In genomic region chr20:50254466-50255079, GRCh38 we compare ENCODE assay signal across 20 cellular contexts.
DNase-seq lines count a peak whose midpoint lies in the region; ATAC-seq, FAIRE-seq and TF ChIP-seq lines count a peak whose summit lies in the region.
"Had no signal": no experiment of that assay in that cellular context is flagged by ENCODE, and none has a peak within 500 bp of the region (broad histone marks: within the 10 kb centered on the region; RNA-seq: fewer than 3 reads in every experiment).

No MANE protein-coding gene starts in this region.

- in situ Hi-C loops in IMR-90 (cut with MboI; ENCODE audit: low sequenced_read_pairs) (no loop called here), GM12878 (cut with MboI) (no loop called here), GM13976 (cut with MboI; ENCODE audit: low sequenced_read_pairs, unreplicated experiment) (no loop called here)

- TF ChIP-seq CTCF in HEK293 (tag by site-specific recombination; IDR thresholded peaks at IDR 0.05) (no peak), IMR-90 (conservative IDR thresholded peaks at IDR 0.05; ENCODE audit: low read depth, low read length) (no peak), GM12878 (IDR thresholded peaks at IDR 0.05 in 2 of 3, conservative IDR thresholded peaks at IDR 0.05 in 1 of 3; ENCODE audit: control insufficient read depth in 2 of 3, extremely low read depth in 1 of 3, insufficient read depth in 1 of 3, low read depth in 3 of 3, low read length in 3 of 3) (no peak), GM13976 (IDR thresholded peaks at IDR 0.05; ENCODE audit: borderline replicate concordance, control extremely low read depth, extremely low read depth, insufficient read depth, missing control alignments) (no peak), esophagus squamous epithelium (IDR thresholded peaks at IDR 0.05) (no peak)

- H4K8ac ChIP-seq in IMR-90 (ENCODE audit: low read depth in 2 of 2, low read length in 2 of 2): peak overlapping the region; percentile 0 to 91; a peak in 3 of 4 replicates
- no peak overlapping the region for H4K8ac ChIP-seq in trophoblast cell (ENCODE audit: low read depth, low read length)

- peak overlapping the region; percentile 89 for H2AK5ac ChIP-seq in IMR-90 (ENCODE audit: low read depth, low read length)
- H2AK5ac ChIP-seq in trophoblast cell (ENCODE audit: low read length): no peak overlapping the region

- TF ChIP-seq RAD21 in IMR-90 (IDR thresholded peaks at IDR 0.05; ENCODE audit: low read length) (no peak), GM12878 (IDR thresholded peaks at IDR 0.05; ENCODE audit: insufficient read depth, low read depth, low read length) (no peak)

- no peak overlapping the region for H4K12ac ChIP-seq in trophoblast cell (ENCODE audit: low read depth, low read length)

- H3K4me2 ChIP-seq in IMR-90 (ENCODE audit: low read depth, low read length): peak overlapping the region; percentile 57; the same call in 1 of the 2 replicates
- H3K4me2 ChIP-seq in GM12878 (ENCODE audit: control insufficient read depth, insufficient read depth): no peak overlapping the region
- no peak overlapping the region for H3K4me2 ChIP-seq in trophoblast cell (ENCODE audit: low read length)
- H3K4me2 ChIP-seq: BLaER1 had no signal

- no peaks in the 10 kb centered on the region for H3K36me3 ChIP-seq in HEK293 (ENCODE audit: control insufficient read depth in 2 of 2, insufficient read depth in 1 of 2, low read length in 2 of 2)
- no peaks in the 10 kb centered on the region for H3K36me3 ChIP-seq in IMR-90 (ENCODE audit: control insufficient read depth, insufficient read depth, low read length)
- no peaks in the 10 kb centered on the region for H3K36me3 ChIP-seq in GM12878 (ENCODE audit: control insufficient read depth in 2 of 2, insufficient read depth in 2 of 2, low read length in 1 of 2)
- H3K36me3 ChIP-seq in trophoblast cell (ENCODE audit: control insufficient read depth in 1 of 2, insufficient read depth in 2 of 2, low read length in 2 of 2): no peaks in the 10 kb centered on the region
- H3K36me3 ChIP-seq in esophagus squamous epithelium: no peaks in the 10 kb centered on the region
- H3K36me3 ChIP-seq: BLaER1 had no signal

- WGBS in IMR-90 (ENCODE audit: extremely low coverage in 2 of 2, insufficient read length in 1 of 2), 2 experiments: 100% methylated on average over 1 of the region's 11 CpGs; no CpG with 5 or more reads in 1 of the 2 experiments
- WGBS in GM12878 (ENCODE audit: insufficient coverage, insufficient replicate concordance, low lambda C conversion rate, missing lambda C conversion rate): 20% methylated on average over 11 of the region's 11 CpGs
- WGBS in trophoblast cell (ENCODE audit: extremely low coverage, insufficient coverage, insufficient read length): no CpG with 5 or more reads among the region's 11 CpGs
- WGBS in esophagus squamous epithelium, 2 donors: 72 to 81% methylated on average over 11 of the region's 11 CpGs

- H3K18ac ChIP-seq in IMR-90 (ENCODE audit: low read depth, low read length) (peak overlapping the region; percentile 89), trophoblast cell (ENCODE audit: low read length) (no peak overlapping the region)

- DNase-seq in IMR-90 (no peak), GM12878 (ENCODE audit: low read depth, low spot score) (no peak), trophoblast cell (no peak), cortex of kidney (lab: John Stamatoyannopoulos, UW) (no peak), GM13976 (ENCODE audit: low spot score) (no peak), esophagus squamous epithelium (lab: John Stamatoyannopoulos, UW) (no peak)
- no peak for DNase-seq in stimulated activated CD4-positive, alpha-beta T cell treated with anti-CD3 and anti-CD28 coated beads, Interleukin-12 subunit alpha, Interleukin-12 subunit beta, amount 100 ng/mL, for 4 hours
- DNase-seq: CD4-positive, alpha-beta T cell; CD8-positive, alpha-beta memory T cell; DMS53; DMS79 treated with DMSO at 0.1 percent for 48 hours; GF-D8; GM23248; H7; HCEC 1CT had no signal

- H2BK12ac ChIP-seq in trophoblast cell (ENCODE audit: low read length): no peak overlapping the region

- no peak for ATAC-seq in IMR-90 (ENCODE audit: low read depth)
- no peak for ATAC-seq in GM12878

- H3K14ac ChIP-seq in IMR-90 (replicated peaks; ENCODE audit: low read depth, low read length) (peak overlapping the region; percentile 72; the same call in 1 of the 2 replicates), trophoblast cell (ENCODE audit: low read length) (no peak overlapping the region)

- peak overlapping the region; percentile 21; the same call in 1 of the 2 replicates for H3K23ac ChIP-seq in IMR-90 (ENCODE audit: low read depth, low read length)
- H3K23ac ChIP-seq in trophoblast cell (ENCODE audit: low read length): no peak overlapping the region

- H2AFZ ChIP-seq in IMR-90 (replicated peaks; ENCODE audit: low read length, poor library complexity): no peak overlapping the region
- no peak overlapping the region for H2AFZ ChIP-seq in GM12878 (ENCODE audit: control insufficient read depth, low read depth, low read length)
- H2AFZ ChIP-seq in trophoblast cell (ENCODE audit: insufficient read depth, low read length, poor library complexity): no peak overlapping the region
- H2AFZ ChIP-seq: GM23248 had no signal

- CTCF ChIA-PET in HEK293 (lab: Yijun Ruan, JAX): no interaction called here
- CTCF ChIA-PET in IMR-90 (lab: Yijun Ruan, JAX): no interaction called here
- CTCF ChIA-PET in GM12878 (lab: Yijun Ruan, JAX): interaction anchor here (0.6 to 1.0 kb wide), 2 partner anchors 9 to 496 kb away, joined by 4 read pairs; no protein-coding TSS in a partner anchor

- H4K91ac ChIP-seq in IMR-90 (ENCODE audit: insufficient read depth, low read depth, low read length): peak overlapping the region; percentile 41
- peak overlapping the region; percentile 15 for H4K91ac ChIP-seq in trophoblast cell (ENCODE audit: low read depth, low read length)

- RAD21 ChIA-PET in GM12878 (lab: Charles Lee; ENCODE audit: unreplicated experiment): no interaction called here

- H3K4me1 ChIP-seq in HEK293 (ENCODE audit: control insufficient read depth, insufficient read depth, low read length) (no peaks in the 10 kb centered on the region), IMR-90 (ENCODE audit: control insufficient read depth, insufficient read depth, low read length) (peaks cover 13% of the 10 kb centered on the region), GM12878 (ENCODE audit: control insufficient read depth, insufficient read depth, low read length) (no peaks in the 10 kb centered on the region), trophoblast cell (ENCODE audit: control insufficient read depth in 1 of 2, insufficient read depth in 2 of 2, low read length in 2 of 2) (peaks cover 17 to 23% of the 10 kb centered on the region in 2 experiments), esophagus squamous epithelium (peaks cover 0 to 17% (median 3%) of the 10 kb centered on the region in 3 donors)

- TF ChIP-seq POLR2A in IMR-90 (IDR thresholded peaks at IDR 0.05; ENCODE audit: low read depth, low read length): no peak
- no peak for TF ChIP-seq POLR2A in GM12878 (IDR thresholded peaks at IDR 0.05; ENCODE audit: low read depth, low read length)
- no peak for TF ChIP-seq POLR2A in esophagus squamous epithelium (IDR thresholded peaks at IDR 0.05)

- H3K79me1 ChIP-seq in IMR-90 (ENCODE audit: low read depth in 1 of 2, low read length in 2 of 2): peaks cover 0 to 8% of the 10 kb centered on the region in 2 experiments; a peak in 1 of 4 replicates
- peaks cover 27% of the 10 kb centered on the region for H3K79me1 ChIP-seq in trophoblast cell (ENCODE audit: low read length)

- H3K9me3 ChIP-seq in HEK293 (ENCODE audit: control insufficient read depth, insufficient read depth, low read depth, low read length) (no peaks in the 10 kb centered on the region), IMR-90 (ENCODE audit: control insufficient read depth, insufficient read depth, low read length) (no peaks in the 10 kb centered on the region), GM12878 (replicated peaks; ENCODE audit: control insufficient read depth, insufficient read depth, low read length) (no peaks in the 10 kb centered on the region), trophoblast cell (ENCODE audit: insufficient read depth, low read depth, low read length) (no peaks in the 10 kb centered on the region), esophagus squamous epithelium (no peaks in the 10 kb centered on the region)
- H3K9me3 ChIP-seq: BLaER1 had no signal

- peak overlapping the region; percentile 42 for H2BK20ac ChIP-seq in IMR-90 (ENCODE audit: low read depth, low read length)

- no peak overlapping the region for H2AK9ac ChIP-seq in IMR-90 (replicated peaks; ENCODE audit: low read depth, low read length, poor library complexity)

- H2BK5ac ChIP-seq in IMR-90 (ENCODE audit: low read depth, low read length, poor library complexity, severe bottlenecking): peak overlapping the region; percentile 90
- H2BK5ac ChIP-seq in trophoblast cell (ENCODE audit: low read depth, low read length, poor library complexity): no peak overlapping the region

- peak overlapping the region; percentile 59; the same call in 1 of the 2 replicates for H4K5ac ChIP-seq in IMR-90 (ENCODE audit: low read depth, low read length)

- H3K4ac ChIP-seq in IMR-90 (ENCODE audit: low read depth, low read length) (peak overlapping the region; percentile 38), trophoblast cell (ENCODE audit: low read depth, low read length) (no peak overlapping the region)

- H2BK120ac ChIP-seq in IMR-90 (ENCODE audit: low read depth, low read length): peak overlapping the region; percentile 82
- H2BK120ac ChIP-seq in trophoblast cell (ENCODE audit: insufficient read depth, low read length, poor library complexity): peak overlapping the region; percentile 40

- H3K27me3 ChIP-seq in IMR-90 (ENCODE audit: control insufficient read depth, insufficient read depth, low read length) (no peaks in the 10 kb centered on the region), GM12878 (replicated peaks in 1 of 2; ENCODE audit: control insufficient read depth in 2 of 2, insufficient read depth in 2 of 2, low read length in 1 of 2) (peaks cover 0 to 2% of the 10 kb centered on the region in 2 experiments; a peak in 1 of 4 replicates), trophoblast cell (ENCODE audit: insufficient read depth, low read length) (no peaks in the 10 kb centered on the region), esophagus squamous epithelium (no peaks in the 10 kb centered on the region)
- H3K27me3 ChIP-seq: BLaER1 had no signal

- intact Hi-C loops in IMR-90 (cut with micrococcal nuclease) (loop anchor here (5.0 kb wide), 1 partner anchor 62 kb away; the partner anchor contains the start of gene CEBPB), GM12878 (cut with micrococcal nuclease; ENCODE audit: unreplicated experiment) (no loop called here), esophagus squamous epithelium (cut with DNase I) (no loop called here)

- TF ChIP-seq EP300 in GM12878 (IDR thresholded peaks at IDR 0.05; ENCODE audit: borderline replicate concordance in 1 of 2, control insufficient read depth in 1 of 2, low read depth in 2 of 2, low read length in 2 of 2): no peak

- FAIRE-seq in GM12878 (lab: Jason Lieb, UNC): no peak
- FAIRE-seq: GM12892, GM19239, H1 had no signal

- BruUV-seq in IMR-90 (replicated peaks; lab: Mats Ljungman, UMichigan): no TSS peak
- no TSS peak for BruUV-seq in GM12878 (replicated peaks; lab: Mats Ljungman, UMichigan)

- H3K4me3 ChIP-seq in HEK293 (ENCODE audit: low read depth, low read length) (no peak overlapping the region), IMR-90 (ENCODE audit: insufficient read depth, low read depth, low read length) (no peak overlapping the region), GM12878 (no peak overlapping the region), trophoblast cell (ENCODE audit: low read depth, low read length) (no peak overlapping the region), esophagus squamous epithelium (no peak overlapping the region)
- H3K4me3 ChIP-seq: BLaER1, GM23248 had no signal

- H3K9ac ChIP-seq in IMR-90 (ENCODE audit: low read depth, low read length) (no peak overlapping the region), GM12878 (ENCODE audit: control insufficient read depth, insufficient read depth, low read length) (no peak overlapping the region), trophoblast cell (ENCODE audit: low read length) (no peak overlapping the region)
- H3K9ac ChIP-seq: BLaER1, GM23248 had no signal

- POLR2A ChIA-PET in HEK293 (lab: Yijun Ruan, JAX): interaction anchor here (0.7 kb wide), 1 partner anchor 259 kb away, joined by 3 read pairs; no protein-coding TSS in a partner anchor
- POLR2A ChIA-PET in IMR-90 (lab: Charles Lee; ENCODE audit: unreplicated experiment): no interaction called here
- POLR2A ChIA-PET in GM12878 (lab: Charles Lee): no interaction called here

- no peak overlapping the region for H3K27ac ChIP-seq in HEK293 (ENCODE audit: extremely low read depth, low read depth, low read length)
- H3K27ac ChIP-seq in IMR-90 (ENCODE audit: insufficient read depth, low read length): peak overlapping the region; percentile 38; the same call in 1 of the 2 replicates
- no peak overlapping the region for H3K27ac ChIP-seq in GM12878 (ENCODE audit: control insufficient read depth, insufficient read depth)
- no peak overlapping the region for H3K27ac ChIP-seq in trophoblast cell (ENCODE audit: low read depth, low read length)
- no peak overlapping the region for H3K27ac ChIP-seq in esophagus squamous epithelium
- H3K27ac ChIP-seq: BLaER1, GM23248 had no signal

- SMC1A ChIA-PET in GM12878 (lab: Charles Lee; ENCODE audit: uncharacterized antibody, unreplicated experiment): no interaction called here

- H4K20me1 ChIP-seq in IMR-90 (ENCODE audit: insufficient read depth, low read length) (no peaks in the 10 kb centered on the region), GM12878 (ENCODE audit: control insufficient read depth, insufficient read depth) (no peaks in the 10 kb centered on the region)
- H4K20me1 ChIP-seq: BLaER1 had no signal

- 0 out of 2 replicates have a peak overlapping the region, but pooled peaks have one; percentile 35 for H3K56ac ChIP-seq in IMR-90 (ENCODE audit: extremely low read depth, insufficient read depth, low read length)

- dilution Hi-C loops in IMR-90 (cut with HindIII; ENCODE audit: low sequenced_read_pairs, unreplicated experiment): no loop called here

- no peaks in the 10 kb centered on the region for H3K79me2 ChIP-seq in GM12878 (ENCODE audit: control insufficient read depth, insufficient read depth, low read length)
- peaks cover 3% of the 10 kb centered on the region for H3K79me2 ChIP-seq in trophoblast cell (ENCODE audit: control insufficient read depth, insufficient read depth, low read length, poor library complexity)

- H3K9me1 ChIP-seq in IMR-90 (ENCODE audit: insufficient read depth, low read length): peaks cover 27% of the 10 kb centered on the region

- peak overlapping the region; percentile 88 for H2BK15ac ChIP-seq in IMR-90 (ENCODE audit: low read depth, low read length)
